In genomic region chr12:122356192-122356635, GRCh38 we compare ENCODE assay signal across 8 cellular contexts.
DNase-seq lines count a peak whose midpoint lies in the region; FAIRE-seq and TF ChIP-seq lines count a peak whose summit lies in the region.

No MANE protein-coding gene starts in this region.

- H3K4me3 Mint-ChIP-seq in H9, result no peak overlapping the region

- H2AK5ac ChIP-seq in H9 (ENCODE audit: insufficient read length, low read length), result no peak overlapping the region
- H2AK5ac ChIP-seq in H1 (ENCODE audit: low read depth, low read length), result no peak overlapping the region

- H2BK15ac ChIP-seq in H9 (ENCODE audit: low read depth, low read length) (no peak overlapping the region), H1 (ENCODE audit: low read length) (no peak overlapping the region)

- TF ChIP-seq CTCF in H9 (conservative IDR thresholded peaks at IDR 0.05) (peak; percentile 82), H1 (IDR thresholded peaks at IDR 0.05; ENCODE audit: control extremely low read depth in 1 of 3, insufficient read depth in 1 of 3, low read depth in 1 of 3, low read length in 3 of 3) (peak in 2 of 3 experiments; percentile 61 to 81; a peak in 3 of 4 replicates)

- H3K56ac ChIP-seq in H9 (ENCODE audit: insufficient read length, low read depth, low read length) (no peak overlapping the region), H1 (replicated peaks; ENCODE audit: insufficient read length, low read depth, low read length) (no peak overlapping the region)

- H2AFZ ChIP-seq in H9 (ENCODE audit: low read length) (no peak overlapping the region), H1 (ENCODE audit: low read length) (no peak overlapping the region)

- peak; percentile 54 to 64 for TF ChIP-seq RAD21 in H1 (IDR thresholded peaks at IDR 0.05 in 1 of 2, conservative IDR thresholded peaks at IDR 0.05 in 1 of 2; ENCODE audit: low read depth in 2 of 2, low read length in 2 of 2)

- H2BK120ac ChIP-seq in H9 (ENCODE audit: low read depth, low read length, poor library complexity, severe bottlenecking), result no peak overlapping the region
- H2BK120ac ChIP-seq in H1 (replicated peaks; ENCODE audit: low read depth, low read length), result no peak overlapping the region

- POLR2A ChIA-PET in H1 (lab: Charles Lee; ENCODE audit: partially characterized antibody), result interaction anchor here (0.8 kb wide), 1 partner anchor 285 kb away, joined by 3 read pairs; no protein-coding TSS in a partner anchor

- H3K4me1 Mint-ChIP-seq in H9, result 0 out of 4 replicates have a peak, but pooled peaks cover 0 to 2% of the 10 kb centered on the region in 2 experiments

- H3K27me3 Mint-ChIP-seq in H9 (ENCODE audit: low read depth), result no peaks in the 10 kb centered on the region

- H3K14ac ChIP-seq in H9 (ENCODE audit: insufficient read depth, low read length) (no peak overlapping the region), H1 (ENCODE audit: insufficient read length) (no peak overlapping the region)

- H3K36me3 ChIP-seq in H1 (ENCODE audit: control insufficient read depth in 2 of 4, insufficient read depth in 4 of 4, low read length in 3 of 4), result peaks cover 0 to 4% (median 0%) of the 10 kb centered on the region in 4 experiments; a peak in 2 of 8 replicates

- DNase-seq in AML-193 (lab: John Stamatoyannopoulos, UW) (peak; percentile 27 to 41), H9 (peak; percentile 51), NCI-H69 (lab: John Stamatoyannopoulos, UW) (peak; percentile 72), H1 (ENCODE audit: low read depth in 1 of 2, low spot score in 2 of 2) (peak in 1 of 2 experiments; percentile 66), mucosa of gallbladder (ENCODE audit: low spot score) (peak; percentile 36), SKM-1 treated with dmso at 0.1 percent for 144 hours (lab: John Stamatoyannopoulos, UW; ENCODE audit: unreplicated experiment) (no peak)
- peak; percentile 13 to 42 for DNase-seq in activated CD4-positive, alpha-beta T cell treated with anti-CD3 and anti-CD28 coated beads, Interleukin-2, amount 50 U/mL, for 24 hours (ENCODE audit: low read depth in 1 of 2, low spot score in 1 of 2)
- peak; percentile 30 for DNase-seq in stimulated activated naive CD4-positive, alpha-beta T cell treated with Interleukin-2 at 50 U/mL for 16 hours (lab: John Stamatoyannopoulos, UW)

- H3K23ac ChIP-seq in H9 (ENCODE audit: insufficient read length, low read depth, low read length), result no peak overlapping the region
- no peak overlapping the region for H3K23ac ChIP-seq in H1 (ENCODE audit: insufficient read length)

- H3K4ac ChIP-seq in H9 (ENCODE audit: low read depth, low read length), result no peak overlapping the region
- no peak overlapping the region for H3K4ac ChIP-seq in H1 (replicated peaks; ENCODE audit: insufficient read length, low read depth, low read length)

- H3K4me2 ChIP-seq in H9 (ENCODE audit: insufficient read depth, insufficient read length, low read length) (no peak overlapping the region), H1 (ENCODE audit: insufficient read depth in 1 of 2, low read depth in 2 of 2, low read length in 2 of 2) (no peak overlapping the region)

- peak; percentile 74 for FAIRE-seq in H1 (lab: Jason Lieb, UNC)

- H3K4me3 ChIP-seq in H1 (ENCODE audit: extremely low read depth in 1 of 4, insufficient read depth in 2 of 4, low read depth in 3 of 4, low read length in 4 of 4), result no peak overlapping the region

- H3K79me2 ChIP-seq in H9 (ENCODE audit: insufficient read depth, low read length), result no peaks in the 10 kb centered on the region
- H3K79me2 ChIP-seq in H1 (ENCODE audit: control insufficient read depth in 1 of 2, insufficient read depth in 2 of 2, low read length in 2 of 2), result no peaks in the 10 kb centered on the region

- H2BK12ac ChIP-seq in H9 (ENCODE audit: insufficient read length, low read depth, low read length) (no peak overlapping the region), H1 (ENCODE audit: low read depth, low read length) (no peak overlapping the region)

- no peak overlapping the region for H4K5ac ChIP-seq in H9 (ENCODE audit: insufficient read length, low read depth, low read length)
- H4K5ac ChIP-seq in H1 (ENCODE audit: insufficient read length, low read depth, low read length), result no peak overlapping the region

- TF ChIP-seq EP300 in H1 (IDR thresholded peaks at IDR 0.05; ENCODE audit: borderline replicate concordance in 1 of 2, low read depth in 2 of 2, low read length in 2 of 2), result no peak

- no peak overlapping the region for H3K18ac ChIP-seq in H9 (ENCODE audit: insufficient read length, low read depth, low read length)
- H3K18ac ChIP-seq in H1 (ENCODE audit: extremely low read depth, low read length), result no peak overlapping the region

- H3K79me1 ChIP-seq in H9 (ENCODE audit: insufficient read depth, low read depth, low read length, poor library complexity, severe bottlenecking) (no peaks in the 10 kb centered on the region), H1 (ENCODE audit: low read depth, low read length) (no peaks in the 10 kb centered on the region)

- no peaks in the 10 kb centered on the region for H3K27me3 ChIP-seq in H9 (ENCODE audit: insufficient read depth, low read length)
- H3K27me3 ChIP-seq in H1 (replicated peaks in 1 of 4; ENCODE audit: control insufficient read depth in 3 of 4, extremely low read depth in 1 of 4, insufficient read depth in 3 of 4, low read length in 3 of 4), result no peaks in the 10 kb centered on the region

- no peak overlapping the region for H2BK20ac ChIP-seq in H9 (ENCODE audit: low read depth, low read length, poor library complexity, severe bottlenecking)
- H2BK20ac ChIP-seq in H1 (ENCODE audit: low read length), result no peak overlapping the region

- no CpG with 5 or more reads among the region's 3 CpGs for WGBS in H9 (ENCODE audit: extremely low coverage, insufficient read length, low lambda C conversion rate)
- 43% methylated on average over 3 of the region's 3 CpGs; no CpG with 5 or more reads in 1 of the 2 experiments for WGBS in H1 (ENCODE audit: extremely low coverage in 1 of 2, insufficient coverage in 1 of 2, insufficient read length in 1 of 2, insufficient replicate concordance in 2 of 2, low coverage in 1 of 2, low lambda C conversion rate in 2 of 2, missing lambda C conversion rate in 1 of 2), 2 experiments

- no peak overlapping the region for H3T11ph ChIP-seq in H9 (ENCODE audit: low read length)

- no peak overlapping the region for H2BK5ac ChIP-seq in H9 (ENCODE audit: insufficient read length, low read length)
- no peak overlapping the region for H2BK5ac ChIP-seq in H1 (ENCODE audit: low read depth, low read length)

- no peaks in the 10 kb centered on the region for H3K23me2 ChIP-seq in H9 (ENCODE audit: insufficient read length, low read depth, low read length, poor library complexity, severe bottlenecking)
- H3K23me2 ChIP-seq in H1 (ENCODE audit: low read depth, low read length), result no peaks in the 10 kb centered on the region

- H3K36me3 Mint-ChIP-seq in H9 (ENCODE audit: insufficient read depth in 1 of 3, low read depth in 3 of 3), result peaks cover 11 to 47% (median 44%) of the 10 kb centered on the region in 3 experiments

- H4K20me1 ChIP-seq in H9 (ENCODE audit: control insufficient read depth, insufficient read depth, insufficient read length) (no peaks in the 10 kb centered on the region), H1 (replicated peaks in 1 of 2; ENCODE audit: control insufficient read depth in 1 of 2, insufficient read depth in 2 of 2, low read length in 2 of 2) (no peaks in the 10 kb centered on the region)

- peaks cover 6% of the 10 kb centered on the region in 2 experiments; a peak in 4 of 5 replicates for H3K9me3 Mint-ChIP-seq in H9

- TF ChIP-seq POLR2A in H1 (IDR thresholded peaks at IDR 0.05; ENCODE audit: control extremely low read depth in 1 of 2, low read depth in 2 of 2, low read length in 2 of 2), result no peak

- H3K9me3 ChIP-seq in H9 (ENCODE audit: control insufficient read depth, low read depth, low read length) (no peaks in the 10 kb centered on the region), H1 (ENCODE audit: insufficient read depth in 2 of 2, low read depth in 1 of 2, low read length in 1 of 2) (peaks cover 0 to 7% of the 10 kb centered on the region in 2 experiments; a peak in 2 of 4 replicates)

- H4K91ac ChIP-seq in H9 (ENCODE audit: insufficient read length, low read depth, low read length) (no peak overlapping the region), H1 (replicated peaks; ENCODE audit: insufficient read length, low read length) (no peak overlapping the region)

- no peaks in the 10 kb centered on the region for H3K4me1 ChIP-seq in H9 (ENCODE audit: insufficient read depth, low read length)
- H3K4me1 ChIP-seq in H1 (replicated peaks in 1 of 4; ENCODE audit: control insufficient read depth in 3 of 4, insufficient read depth in 4 of 4, low read length in 3 of 4), result no peaks in the 10 kb centered on the region

- H3K27ac Mint-ChIP-seq in H9, result no peak overlapping the region

- CTCF ChIA-PET in H1 (lab: Charles Lee; ENCODE audit: partially characterized antibody), result interaction anchor here (0.8 to 4.3 kb wide), 38 partner anchors 9 to 745 kb away, joined by 3 to 53 read pairs (median 5); no protein-coding TSS in a partner anchor

- no peak overlapping the region for H3K9ac ChIP-seq in H9 (ENCODE audit: extremely low read depth, insufficient read length, low read length)
- H3K9ac ChIP-seq in H1 (replicated peaks in 1 of 4; ENCODE audit: extremely low read depth in 1 of 4, low read depth in 3 of 4, low read length in 3 of 4), result no peak overlapping the region

- H3K27ac ChIP-seq in H9 (ENCODE audit: insufficient read length, low read depth, low read length) (no peak overlapping the region), H1 (ENCODE audit: low read depth, low read length) (no peak overlapping the region)

- H4K8ac ChIP-seq in H9 (replicated peaks; ENCODE audit: insufficient read length, low read depth, low read length) (no peak overlapping the region), H1 (ENCODE audit: extremely low read depth, insufficient read depth, low read length) (no peak overlapping the region)

TF ChIP-seq in H1, 55 proteins besides CTCF, POLR2A, EP300 and RAD21:
- no peak for TF ChIP-seq BRCA1 (IDR thresholded peaks at IDR 0.05; ENCODE audit: low read depth, low read length)
- TF ChIP-seq TBP (IDR thresholded peaks at IDR 0.05; ENCODE audit: low read depth, low read length), result no peak
